Comparison of ENCODE assay signal across 11 cellular contexts in genomic region chr18:75226301-75226955, GRCh38. TPM values are rescaled to one million over a fixed set of nuclear protein-coding genes. Genes with fewer than 3 reads are reported as not detected.
DNase-seq lines count a peak whose midpoint lies in the region; ATAC-seq, FAIRE-seq and TF ChIP-seq lines count a peak whose summit lies in the region.
"Had no signal": no experiment of that assay in that cellular context is flagged by ENCODE, and none has a peak within 500 bp of the region (broad histone marks: within the 10 kb centered on the region; RNA-seq: fewer than 3 reads in every experiment).

No MANE protein-coding gene starts in this region.

- H3K36me3 ChIP-seq in BE2C (no peaks in the 10 kb centered on the region), heart right ventricle (no peaks in the 10 kb centered on the region)

- no peaks in the 10 kb centered on the region; the same call in 1 of the 2 replicates for H3K4me1 ChIP-seq in BE2C
- H3K4me1 ChIP-seq in heart right ventricle = peaks cover 9 to 84% (median 71%) of the 10 kb centered on the region in 9 donors

- ATAC-seq in heart right ventricle = peak in 6 of 8 donors; percentile 3 to 52 (median 16)
- ATAC-seq in HG03045 (IDR thresholded peaks at IDR 0.05; ENCODE audit: unreplicated experiment) = no peak

- peak overlapping the region; percentile 64 for H3K4me3 Mint-ChIP-seq in activated naive CD8-positive, alpha-beta T cell
- peak overlapping the region; percentile 62 for H3K4me3 Mint-ChIP-seq in progenitor cell of endocrine pancreas (ENCODE audit: low read depth)
- H3K4me3 Mint-ChIP-seq: memory B cell had no signal

- H3K27me3 Mint-ChIP-seq in activated naive CD8-positive, alpha-beta T cell = no peaks in the 10 kb centered on the region
- no peaks in the 10 kb centered on the region for H3K27me3 Mint-ChIP-seq in progenitor cell of endocrine pancreas
- H3K27me3 Mint-ChIP-seq: memory B cell had no signal

- WGBS in heart right ventricle, 2 donors = 26 to 29% methylated on average over 11 of the region's 11 CpGs

- peak overlapping the region; percentile 68 for H3K27ac Mint-ChIP-seq in activated naive CD8-positive, alpha-beta T cell
- peak overlapping the region; percentile 89 for H3K27ac Mint-ChIP-seq in progenitor cell of endocrine pancreas
- H3K27ac Mint-ChIP-seq: memory B cell had no signal

- H3K9me3 ChIP-seq in BE2C (no peaks in the 10 kb centered on the region), heart right ventricle (no peaks in the 10 kb centered on the region)

- H3K9me3 Mint-ChIP-seq in activated naive CD8-positive, alpha-beta T cell (ENCODE audit: low read depth) = no peaks in the 10 kb centered on the region
- H3K9me3 Mint-ChIP-seq in progenitor cell of endocrine pancreas (ENCODE audit: low read depth) = no peaks in the 10 kb centered on the region
- H3K9me3 Mint-ChIP-seq: memory B cell had no signal

- intact Hi-C loops in heart right ventricle (cut with DNase I) = no loop called here

- peak overlapping the region in 9 of 10 donors; percentile 15 to 70 (median 41) for H3K27ac ChIP-seq in heart right ventricle

- DNase-seq in BE2C (peak; percentile 58), heart right ventricle (no peak), progenitor cell of endocrine pancreas (ENCODE audit: low spot score, unreplicated experiment) (no peak), activated gamma-delta T cell treated with Interleukin-2 at 50 U/mL for 16 hours (no peak), GM19239 (ENCODE audit: insufficient read length, low spot score) (no peak), DMS79 treated with DMSO at 0.1 percent for 48 hours (lab: John Stamatoyannopoulos, UW) (no peak)
- DNase-seq: cerebellar nuclear complex, DMS 273 treated with DMSO at 0.1 percent for 48 hours had no signal

- peaks cover 82% of the 10 kb centered on the region for H3K4me1 Mint-ChIP-seq in activated naive CD8-positive, alpha-beta T cell (ENCODE audit: low read depth)
- H3K4me1 Mint-ChIP-seq in progenitor cell of endocrine pancreas (ENCODE audit: low read depth) = peaks cover 59% of the 10 kb centered on the region

- no peak for FAIRE-seq in GM19239 (lab: Jason Lieb, UNC)

- H3K36me3 Mint-ChIP-seq in activated naive CD8-positive, alpha-beta T cell = peaks cover 9% of the 10 kb centered on the region
- H3K36me3 Mint-ChIP-seq in progenitor cell of endocrine pancreas (ENCODE audit: insufficient read depth) = no peaks in the 10 kb centered on the region
- H3K36me3 Mint-ChIP-seq: memory B cell had no signal

- H3K27me3 ChIP-seq in BE2C (no peaks in the 10 kb centered on the region), heart right ventricle (no peaks in the 10 kb centered on the region)

- H3K4me3 ChIP-seq in BE2C (ENCODE audit: low read depth, low read length) = no peak overlapping the region
- H3K4me3 ChIP-seq in heart right ventricle = peak overlapping the region in 8 of 10 donors; percentile 6 to 40 (median 34)

- TF ChIP-seq CTCF in BE2C (IDR thresholded peaks at IDR 0.05; ENCODE audit: low read depth, low read length) (no peak), heart right ventricle (IDR thresholded peaks at IDR 0.05) (no peak), progenitor cell of endocrine pancreas (IDR thresholded peaks at IDR 0.05; ENCODE audit: unreplicated experiment) (no peak)

RNA-seq across cellular contexts. Expression of gene TSHZ1, which starts 15.8 kb away (rescaled TPM):
- 10.4 TPM for polyA plus RNA-seq in BE2C (2012; ENCODE audit: insufficient read depth, insufficient read length, low read depth)
- 10 to 100 TPM; 13.2 to 22.9 (median 18.3) TPM for total RNA-seq in heart right ventricle
- 10 to 100 TPM in 1 of 2 donors, 1 to 10 TPM in 1; 4.8 to 10.7 TPM for polyA plus RNA-seq in heart right ventricle
- 16.9 and 17.1 TPM in 2 replicates for total RNA-seq in progenitor cell of endocrine pancreas

RNA-seq across cellular contexts. Expression of gene PTGR3, which starts 17.5 kb away (rescaled TPM):
- polyA plus RNA-seq in BE2C (2012; ENCODE audit: insufficient read depth, insufficient read length, low read depth) = 6.2 TPM
- total RNA-seq in heart right ventricle = 10 to 100 TPM; 48.5 to 71.3 (median 58.8) TPM
- 10 to 100 TPM; 10.0 to 19.2 TPM for polyA plus RNA-seq in heart right ventricle
- total RNA-seq in progenitor cell of endocrine pancreas = 35.2 and 36.8 TPM in 2 replicates
